ENCODE assay signal across 8 cellular contexts in genomic region chr3:58332575-58333179, GRCh38. TPM values are rescaled to one million over a fixed set of nuclear protein-coding genes. Genes with fewer than 3 reads are reported as not detected.
DNase-seq lines count a peak whose midpoint lies in the region; ATAC-seq and TF ChIP-seq lines count a peak whose summit lies in the region.

Gene PXK (plus strand): TSS chr3:58332892. CDS start chr3:58332989, 97 bp downstream.

- no peak for TF ChIP-seq CTCF in lower lobe of right lung (IDR thresholded peaks at IDR 0.05)

- WGBS in ectodermal cell, 2 experiments: 2% methylated on average over 76 of the region's 76 CpGs

- no peak within 1 kb of the TSS for H3K27ac ChIP-seq in ectodermal cell (ENCODE audit: insufficient read depth, low read depth, low read length, poor library complexity, severe bottlenecking)
- H3K27ac ChIP-seq in lower lobe of right lung: peak within 1 kb of the TSS; percentile 60

- peak; percentile 81 for DNase-seq in 8988T
- peak; percentile 81 for DNase-seq in NCI-H69 (lab: John Stamatoyannopoulos, UW)
- peak; percentile 90 for DNase-seq in activated CD8-positive, alpha-beta memory T cell treated with anti-CD3 and anti-CD28 coated beads for 24 hours
- peak; percentile 88 for DNase-seq in lower lobe of right lung
- peak; percentile 17 to 75 (median 59) for DNase-seq in stimulated activated CD4-positive, alpha-beta T cell treated with anti-CD3 and anti-CD28 coated beads, TNF-alpha, amount 100 ng/mL, for 1 hour (ENCODE audit: low read depth in 3 of 3, low spot score in 1 of 3)

- H3K36me3 ChIP-seq in ectodermal cell (ENCODE audit: control insufficient read depth, insufficient read depth, low read length) (no peaks in the 10 kb centered on the region), lower lobe of right lung (no peaks in the 10 kb centered on the region)

- H3K27me3 ChIP-seq in ectodermal cell (ENCODE audit: control insufficient read depth, insufficient read depth, low read length, poor library complexity, severe bottlenecking) (peaks cover 22% of the 10 kb centered on the region), lower lobe of right lung (ENCODE audit: low read depth) (no peaks in the 10 kb centered on the region)

- H3K4me1 ChIP-seq in ectodermal cell (ENCODE audit: control insufficient read depth, insufficient read depth, low read length) (peaks cover 6% of the 10 kb centered on the region), lower lobe of right lung (peaks cover 35% of the 10 kb centered on the region)

- ATAC-seq in GM18502 (IDR thresholded peaks at IDR 0.05; ENCODE audit: poor library complexity, unreplicated experiment) (peak; percentile 91), HG02938 (IDR thresholded peaks at IDR 0.05; ENCODE audit: unreplicated experiment) (peak; percentile 76), lower lobe of right lung (peak; percentile 96 to 98)

- H3K4me3 ChIP-seq in ectodermal cell (ENCODE audit: insufficient read depth, low read depth, low read length): peak within 1 kb of the TSS; percentile 51
- H3K4me3 ChIP-seq in lower lobe of right lung: peak within 1 kb of the TSS; percentile 79

- no peaks in the 10 kb centered on the region for H3K9me3 ChIP-seq in ectodermal cell (ENCODE audit: control insufficient read depth, low read length)
- no peaks in the 10 kb centered on the region for H3K9me3 ChIP-seq in lower lobe of right lung

- intact Hi-C loops in lower lobe of right lung (cut with DNase I): no loop called here

RNA-seq across cellular contexts. Expression of gene PXK, which starts in this region (rescaled TPM):
- 10.8 TPM for polyA plus RNA-seq in ectodermal cell (2013, experiment 1 of 4)
- polyA plus RNA-seq in ectodermal cell (2013, experiment 2 of 4): 11.7 TPM
- polyA plus RNA-seq in ectodermal cell (2013, experiment 3 of 4): 9.2 TPM
- 11.1 TPM for polyA plus RNA-seq in ectodermal cell (2013, experiment 4 of 4)
- 23.7 TPM for total RNA-seq in lower lobe of right lung
